ENCODE assay signal across 8 cellular contexts in genomic region chr6:74409447-74409846, GRCh38.
DNase-seq lines count a peak whose midpoint lies in the region; ATAC-seq, FAIRE-seq and TF ChIP-seq lines count a peak whose summit lies in the region.

No MANE protein-coding gene starts in this region.

- H3K27ac ChIP-seq in AG04450 (ENCODE audit: low read depth, low read length) (no peak overlapping the region), GM12878 (ENCODE audit: control insufficient read depth, insufficient read depth) (no peak overlapping the region)

- FAIRE-seq in GM12878 (lab: Jason Lieb, UNC) = peak; percentile 13

- WGBS in GM12878 (ENCODE audit: insufficient coverage, insufficient replicate concordance, low lambda C conversion rate, missing lambda C conversion rate) = 0% methylated on average over 1 of the region's 1 CpG

- intact Hi-C loops in GM12878 (cut with micrococcal nuclease; ENCODE audit: unreplicated experiment) (loop anchor here (1.0 to 10.0 kb wide), 4 partner anchors 165 to 795 kb away; no protein-coding TSS in a partner anchor), mucosa of descending colon (cut with DNase I, micrococcal nuclease) (no loop called here)

- no TSS peak for BruUV-seq in GM12878 (replicated peaks; lab: Mats Ljungman, UMichigan)

- no peak overlapping the region for H2AFZ ChIP-seq in GM12878 (ENCODE audit: control insufficient read depth, low read depth, low read length)

- ATAC-seq in GM18909 (IDR thresholded peaks at IDR 0.05; ENCODE audit: poor library complexity, unreplicated experiment) (peak; percentile 91), HG03442 (IDR thresholded peaks at IDR 0.05; ENCODE audit: unreplicated experiment) (peak; percentile 82), GM12878 (peak; percentile 92), mucosa of descending colon (peak; percentile 50)

- POLR2A ChIA-PET in AG04450 (lab: Yijun Ruan, JAX) (interaction anchor here (0.5 to 0.7 kb wide), 2 partner anchors 65 to 625 kb away, joined by 3 to 6 read pairs; no protein-coding TSS in a partner anchor), GM12878 (lab: Charles Lee) (interaction anchor here (0.9 kb wide), 1 partner anchor 800 kb away, joined by 3 read pairs; no protein-coding TSS in a partner anchor)

- in situ Hi-C loops in GM12878 (cut with MboI) = no loop called here

- H3K27me3 ChIP-seq in AG04450 (ENCODE audit: control insufficient read depth, insufficient read depth, low read length) (no peaks in the 10 kb centered on the region), GM12878 (replicated peaks in 1 of 2; ENCODE audit: control insufficient read depth in 2 of 2, insufficient read depth in 2 of 2, low read length in 1 of 2) (no peaks in the 10 kb centered on the region)

- RAD21 ChIA-PET in GM12878 (lab: Charles Lee; ENCODE audit: unreplicated experiment) = interaction anchor here (0.8 to 4.8 kb wide), 16 partner anchors 11 to 802 kb away, joined by 3 to 64 read pairs (median 4); partner anchors contain the start of gene COL12A1

- DNase-seq in AG04450 (ENCODE audit: low read depth, low spot score) (peak; percentile 53), GM12878 (ENCODE audit: low read depth, low spot score) (no peak), mucosa of descending colon (peak in 1 of 3 donors; percentile 4), NCI-H1105 treated with DMSO at 0.1 percent for 48 hours (lab: John Stamatoyannopoulos, UW) (no peak), putamen (ENCODE audit: low spot score) (no peak), NCI-H146 (lab: John Stamatoyannopoulos, UW) (no peak)

- peak; percentile 90 for TF ChIP-seq RAD21 in GM12878 (IDR thresholded peaks at IDR 0.05; ENCODE audit: insufficient read depth, low read depth, low read length)

- TF ChIP-seq EP300 in GM12878 (IDR thresholded peaks at IDR 0.05; ENCODE audit: borderline replicate concordance in 1 of 2, control insufficient read depth in 1 of 2, low read depth in 2 of 2, low read length in 2 of 2) = no peak

- CTCF ChIA-PET in AG04450 (lab: Charles Lee) (interaction anchor here (0.6 to 4.3 kb wide), 31 partner anchors 9 to 800 kb away, joined by 3 to 71 read pairs (median 4); no protein-coding TSS in a partner anchor), GM12878 (lab: Yijun Ruan, JAX) (interaction anchor here (0.6 to 6.4 kb wide), 21 partner anchors 11 to 801 kb away, joined by 3 to 71 read pairs (median 4); partner anchors contain the start of gene COL12A1)

- H3K4me3 ChIP-seq in AG04450 (ENCODE audit: low read depth, low read length) (no peak overlapping the region), GM12878 (no peak overlapping the region), mucosa of descending colon (no peak overlapping the region)

- no peak overlapping the region for H3K4me2 ChIP-seq in GM12878 (ENCODE audit: control insufficient read depth, insufficient read depth)

- H3K79me2 ChIP-seq in GM12878 (ENCODE audit: control insufficient read depth, insufficient read depth, low read length) = no peaks in the 10 kb centered on the region

- peak; percentile 70 for TF ChIP-seq CTCF in AG04450 (IDR thresholded peaks at IDR 0.05; ENCODE audit: low read depth, low read length)
- peak; percentile 18 to 65 (median 24); a peak in 4 of 6 replicates for TF ChIP-seq CTCF in GM12878 (IDR thresholded peaks at IDR 0.05 in 2 of 3, conservative IDR thresholded peaks at IDR 0.05 in 1 of 3; ENCODE audit: control insufficient read depth in 2 of 3, extremely low read depth in 1 of 3, insufficient read depth in 1 of 3, low read depth in 3 of 3, low read length in 3 of 3)
- no peak for TF ChIP-seq CTCF in mucosa of descending colon (IDR thresholded peaks at IDR 0.05)

- no peaks in the 10 kb centered on the region for H3K36me3 ChIP-seq in GM12878 (ENCODE audit: control insufficient read depth in 2 of 2, insufficient read depth in 2 of 2, low read length in 1 of 2)
- H3K36me3 ChIP-seq in mucosa of descending colon (ENCODE audit: low read depth) = no peaks in the 10 kb centered on the region

- no peak overlapping the region for H3K9ac ChIP-seq in GM12878 (ENCODE audit: control insufficient read depth, insufficient read depth, low read length)

- no peak for TF ChIP-seq POLR2A in GM12878 (IDR thresholded peaks at IDR 0.05; ENCODE audit: low read depth, low read length)

- H3K9me3 ChIP-seq in AG04450 (ENCODE audit: control insufficient read depth, insufficient read depth, low read length) (no peaks in the 10 kb centered on the region), GM12878 (replicated peaks; ENCODE audit: control insufficient read depth, insufficient read depth, low read length) (no peaks in the 10 kb centered on the region), mucosa of descending colon (no peaks in the 10 kb centered on the region)

- H4K20me1 ChIP-seq in GM12878 (ENCODE audit: control insufficient read depth, insufficient read depth) = no peaks in the 10 kb centered on the region

- H3K4me1 ChIP-seq in GM12878 (ENCODE audit: control insufficient read depth, insufficient read depth, low read length) = no peaks in the 10 kb centered on the region
- H3K4me1 ChIP-seq in mucosa of descending colon (ENCODE audit: low read depth) = no peaks in the 10 kb centered on the region

- SMC1A ChIA-PET in GM12878 (lab: Charles Lee; ENCODE audit: uncharacterized antibody, unreplicated experiment) = interaction anchor here (0.5 to 4.8 kb wide), 29 partner anchors 9 to 800 kb away, joined by 3 to 64 read pairs (median 3); partner anchors contain the start of gene COL12A1

TF ChIP-seq in GM12878, 131 proteins besides CTCF, POLR2A, EP300 and RAD21:
- no peak for TF ChIP-seq ZNF207 (IDR thresholded peaks at IDR 0.05; ENCODE audit: borderline replicate concordance)
- peak; percentile 42; the same call in 1 of the 2 replicates for TF ChIP-seq SMARCA5 (IDR thresholded peaks at IDR 0.05)
- peak; percentile 70; the same call in 1 of the 2 replicates for TF ChIP-seq SMC3 (IDR thresholded peaks at IDR 0.05; ENCODE audit: borderline replicate concordance, low read length)
- TF ChIP-seq CREB1 (IDR thresholded peaks at IDR 0.05; ENCODE audit: low read depth) = no peak
